In genomic region chr11:102572537-102573220, GRCh38 we compare ENCODE assay signal across 2 cellular contexts.
A peak's percentile ranks its signal among the peaks of the same experiment; 100 is the strongest.
TF ChIP-seq lines count a peak whose summit lies in the region.

No MANE protein-coding gene starts in this region.

TF ChIP-seq in IMR-90, 13 proteins besides CTCF, POLR2A, EP300 and RAD21:
- TF ChIP-seq CHD1 (IDR thresholded peaks at IDR 0.05; ENCODE audit: low read depth, low read length) = no peak
- TF ChIP-seq MAZ (IDR thresholded peaks at IDR 0.05; ENCODE audit: borderline replicate concordance, low read depth, low read length) = no peak
- TF ChIP-seq CEBPB (IDR thresholded peaks at IDR 0.05; ENCODE audit: low read depth, low read length) = no peak
- TF ChIP-seq SMC3 (IDR thresholded peaks at IDR 0.05; ENCODE audit: low read depth, low read length) = no peak
- no peak for TF ChIP-seq MAFK (IDR thresholded peaks at IDR 0.05; ENCODE audit: low read depth, low read length)
- no peak for TF ChIP-seq BHLHE40 (IDR thresholded peaks at IDR 0.05; ENCODE audit: low read depth, low read length)
- no peak for TF ChIP-seq MXI1 (IDR thresholded peaks at IDR 0.05; ENCODE audit: borderline replicate concordance, low read depth, low read length)

TF ChIP-seq in GM12878, 131 proteins besides CTCF, POLR2A, EP300 and RAD21:
- TF ChIP-seq SREBF1 (IDR thresholded peaks at IDR 0.05; ENCODE audit: low read length) (no peak), NFIC (IDR thresholded peaks at IDR 0.05; ENCODE audit: low read depth, low read length) (peak; percentile 86), ZNF622 (IDR thresholded peaks at IDR 0.05) (no peak), RUNX3 (IDR thresholded peaks at IDR 0.05; ENCODE audit: low read length) (peak; percentile 71), JUNB (IDR thresholded peaks at IDR 0.05) (peak; percentile 80), RFX5 (IDR thresholded peaks at IDR 0.05; ENCODE audit: low read depth, low read length) (no peak), ASH2L (IDR thresholded peaks at IDR 0.05; ENCODE audit: borderline replicate concordance, low read depth) (no peak), ZSCAN29 (IDR thresholded peaks at IDR 0.05) (no peak), MEF2B (IDR thresholded peaks at IDR 0.05; ENCODE audit: partially characterized antibody, poor library complexity, severe bottlenecking) (peak; percentile 11), WRNIP1 (IDR thresholded peaks at IDR 0.05; ENCODE audit: borderline replicate concordance, low read depth, low read length) (no peak), ZZZ3 (IDR thresholded peaks at IDR 0.05; ENCODE audit: control insufficient read depth, insufficient read length, low read depth) (no peak), HDAC2 (IDR thresholded peaks at IDR 0.05) (no peak), SP1 (IDR thresholded peaks at IDR 0.05; ENCODE audit: low read depth, low read length) (no peak), RCOR1 (conservative IDR thresholded peaks at IDR 0.05; ENCODE audit: low read depth, low read length) (no peak), ZBED1 (IDR thresholded peaks at IDR 0.05; ENCODE audit: borderline replicate concordance) (no peak), FOXM1 (IDR thresholded peaks at IDR 0.05; ENCODE audit: low read depth, low read length) (peak; percentile 71; the same call in 1 of the 2 replicates), LARP7 (IDR thresholded peaks at IDR 0.05) (no peak), ZNF217 (IDR thresholded peaks at IDR 0.05) (0 out of 2 replicates have a peak, but pooled peaks have one; percentile 26), YY1 (IDR thresholded peaks at IDR 0.05; ENCODE audit: low read depth, low read length) (no peak), CBX5 (IDR thresholded peaks at IDR 0.05; ENCODE audit: low read depth) (peak; percentile 64; the same call in 1 of the 2 replicates), MTA2 (IDR thresholded peaks at IDR 0.05; ENCODE audit: low read depth) (no peak), MLLT1 (IDR thresholded peaks at IDR 0.05) (no peak), SMAD5 (IDR thresholded peaks at IDR 0.05; ENCODE audit: low read depth) (no peak), IRF5 (IDR thresholded peaks at IDR 0.05; ENCODE audit: borderline replicate concordance) (no peak), SIN3A (IDR thresholded peaks at IDR 0.05; ENCODE audit: low read depth, low read length) (no peak), HCFC1 (IDR thresholded peaks at IDR 0.05; ENCODE audit: low read length) (no peak)
- TF ChIP-seq, protein P1, sequence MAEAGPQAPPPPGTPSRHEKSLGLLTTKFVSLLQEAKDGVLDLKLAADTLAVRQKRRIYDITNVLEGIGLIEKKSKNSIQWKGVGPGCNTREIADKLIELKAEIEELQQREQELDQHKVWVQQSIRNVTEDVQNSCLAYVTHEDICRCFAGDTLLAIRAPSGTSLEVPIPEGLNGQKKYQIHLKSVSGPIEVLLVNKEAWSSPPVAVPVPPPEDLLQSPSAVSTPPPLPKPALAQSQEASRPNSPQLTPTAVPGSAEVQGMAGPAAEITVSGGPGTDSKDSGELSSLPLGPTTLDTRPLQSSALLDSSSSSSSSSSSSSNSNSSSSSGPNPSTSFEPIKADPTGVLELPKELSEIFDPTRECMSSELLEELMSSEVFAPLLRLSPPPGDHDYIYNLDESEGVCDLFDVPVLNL (IDR thresholded peaks at IDR 0.05; ENCODE audit: low read depth, low read length) = no peak
- TF ChIP-seq, protein P2, sequence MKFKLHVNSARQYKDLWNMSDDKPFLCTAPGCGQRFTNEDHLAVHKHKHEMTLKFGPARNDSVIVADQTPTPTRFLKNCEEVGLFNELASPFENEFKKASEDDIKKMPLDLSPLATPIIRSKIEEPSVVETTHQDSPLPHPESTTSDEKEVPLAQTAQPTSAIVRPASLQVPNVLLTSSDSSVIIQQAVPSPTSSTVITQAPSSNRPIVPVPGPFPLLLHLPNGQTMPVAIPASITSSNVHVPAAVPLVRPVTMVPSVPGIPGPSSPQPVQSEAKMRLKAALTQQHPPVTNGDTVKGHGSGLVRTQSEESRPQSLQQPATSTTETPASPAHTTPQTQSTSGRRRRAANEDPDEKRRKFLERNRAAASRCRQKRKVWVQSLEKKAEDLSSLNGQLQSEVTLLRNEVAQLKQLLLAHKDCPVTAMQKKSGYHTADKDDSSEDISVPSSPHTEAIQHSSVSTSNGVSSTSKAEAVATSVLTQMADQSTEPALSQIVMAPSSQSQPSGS (IDR thresholded peaks at IDR 0.05; ENCODE audit: low read length) = peak; percentile 47; the same call in 1 of the 2 replicates
- TF ChIP-seq, protein P3, sequence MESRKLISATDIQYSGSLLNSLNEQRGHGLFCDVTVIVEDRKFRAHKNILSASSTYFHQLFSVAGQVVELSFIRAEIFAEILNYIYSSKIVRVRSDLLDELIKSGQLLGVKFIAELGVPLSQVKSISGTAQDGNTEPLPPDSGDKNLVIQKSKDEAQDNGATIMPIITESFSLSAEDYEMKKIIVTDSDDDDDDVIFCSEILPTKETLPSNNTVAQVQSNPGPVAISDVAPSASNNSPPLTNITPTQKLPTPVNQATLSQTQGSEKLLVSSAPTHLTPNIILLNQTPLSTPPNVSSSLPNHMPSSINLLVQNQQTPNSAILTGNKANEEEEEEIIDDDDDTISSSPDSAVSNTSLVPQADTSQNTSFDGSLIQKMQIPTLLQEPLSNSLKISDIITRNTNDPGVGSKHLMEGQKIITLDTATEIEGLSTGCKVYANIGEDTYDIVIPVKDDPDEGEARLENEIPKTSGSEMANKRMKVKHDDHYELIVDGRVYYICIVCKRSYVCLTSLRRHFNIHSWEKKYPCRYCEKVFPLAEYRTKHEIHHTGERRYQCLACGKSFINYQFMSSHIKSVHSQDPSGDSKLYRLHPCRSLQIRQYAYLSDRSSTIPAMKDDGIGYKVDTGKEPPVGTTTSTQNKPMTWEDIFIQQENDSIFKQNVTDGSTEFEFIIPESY (IDR thresholded peaks at IDR 0.05) = no peak
